Comparison of ENCODE assay signal across 2 cellular contexts in the genomic region with DNA sequence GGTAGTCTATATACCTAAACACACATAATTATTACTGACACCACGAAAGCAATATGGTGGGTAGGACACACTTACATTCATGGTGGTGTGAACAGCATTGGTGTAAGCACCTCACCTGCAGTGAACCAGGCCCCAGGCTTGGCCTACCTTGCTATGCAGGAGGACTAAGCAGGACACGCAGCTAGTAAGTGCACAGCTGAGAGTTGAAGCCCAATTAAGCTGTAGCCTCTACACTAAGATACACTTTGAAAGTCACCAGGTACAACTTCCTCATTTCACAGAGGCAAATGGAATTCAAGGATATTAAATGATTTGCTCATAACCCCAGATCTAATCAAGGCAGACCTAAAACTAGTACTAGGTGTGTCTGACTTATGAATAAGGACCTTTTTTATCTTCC.
TF ChIP-seq lines count a peak whose summit lies in the region.

No MANE protein-coding gene starts in this region.

TF ChIP-seq in SK-N-SH, 30 proteins besides CTCF, POLR2A, EP300 and RAD21 (continued from another document):
- no peak for TF ChIP-seq FOXM1 (IDR thresholded peaks at IDR 0.05; ENCODE audit: low read depth)
- no peak for TF ChIP-seq GABPA (IDR thresholded peaks at IDR 0.05; ENCODE audit: low read depth)
- TF ChIP-seq ELF1 (IDR thresholded peaks at IDR 0.05): no peak
- no peak for TF ChIP-seq TAF1 (IDR thresholded peaks at IDR 0.05; ENCODE audit: borderline replicate concordance, low read depth, low read length)
- TF ChIP-seq IRF3 (IDR thresholded peaks at IDR 0.05; ENCODE audit: low read depth, low read length): no peak
- no peak for TF ChIP-seq NRF1 (IDR thresholded peaks at IDR 0.05; ENCODE audit: low read depth, low read length)
- TF ChIP-seq USF2 (IDR thresholded peaks at IDR 0.05; ENCODE audit: borderline replicate concordance, low read depth, low read length): no peak
- no peak for TF ChIP-seq NFIC (IDR thresholded peaks at IDR 0.05; ENCODE audit: borderline replicate concordance)
- no peak for TF ChIP-seq RXRA (IDR thresholded peaks at IDR 0.05; ENCODE audit: borderline replicate concordance, low read depth)
- TF ChIP-seq FOSL2 (IDR thresholded peaks at IDR 0.05; ENCODE audit: borderline replicate concordance, low read depth): no peak
- TF ChIP-seq PBX3 (IDR thresholded peaks at IDR 0.05): no peak
- TF ChIP-seq RCOR1 (IDR thresholded peaks at IDR 0.05; ENCODE audit: low read length): no peak
- no peak for TF ChIP-seq ZBTB33 (IDR thresholded peaks at IDR 0.05; ENCODE audit: borderline replicate concordance, low read depth)
- TF ChIP-seq, protein P1, sequence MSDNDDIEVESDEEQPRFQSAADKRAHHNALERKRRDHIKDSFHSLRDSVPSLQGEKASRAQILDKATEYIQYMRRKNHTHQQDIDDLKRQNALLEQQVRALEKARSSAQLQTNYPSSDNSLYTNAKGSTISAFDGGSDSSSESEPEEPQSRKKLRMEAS (IDR thresholded peaks at IDR 0.05; ENCODE audit: low read depth): no peak
- no peak for TF ChIP-seq JUND (IDR thresholded peaks at IDR 0.05)

TF ChIP-seq in SK-N-SH treated with all-trans-retinoic acid at 6 μM for 48 hours, 23 proteins besides CTCF, POLR2A, EP300 and RAD21:
- no peak for TF ChIP-seq CREB5 (CRISPR knock-in tag; IDR thresholded peaks at IDR 0.05; ENCODE audit: low read depth)
- TF ChIP-seq TOX (CRISPR knock-in tag; IDR thresholded peaks at IDR 0.05; ENCODE audit: borderline replicate concordance): no peak
- TF ChIP-seq, protein P2, sequence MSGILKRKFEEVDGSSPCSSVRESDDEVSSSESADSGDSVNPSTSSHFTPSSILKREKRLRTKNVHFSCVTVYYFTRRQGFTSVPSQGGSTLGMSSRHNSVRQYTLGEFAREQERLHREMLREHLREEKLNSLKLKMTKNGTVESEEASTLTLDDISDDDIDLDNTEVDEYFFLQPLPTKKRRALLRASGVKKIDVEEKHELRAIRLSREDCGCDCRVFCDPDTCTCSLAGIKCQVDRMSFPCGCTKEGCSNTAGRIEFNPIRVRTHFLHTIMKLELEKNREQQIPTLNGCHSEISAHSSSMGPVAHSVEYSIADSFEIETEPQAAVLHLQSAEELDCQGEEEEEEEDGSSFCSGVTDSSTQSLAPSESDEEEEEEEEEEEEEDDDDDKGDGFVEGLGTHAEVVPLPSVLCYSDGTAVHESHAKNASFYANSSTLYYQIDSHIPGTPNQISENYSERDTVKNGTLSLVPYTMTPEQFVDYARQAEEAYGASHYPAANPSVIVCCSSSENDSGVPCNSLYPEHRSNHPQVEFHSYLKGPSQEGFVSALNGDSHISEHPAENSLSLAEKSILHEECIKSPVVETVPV (CRISPR knock-in tag; IDR thresholded peaks at IDR 0.05): no peak
- TF ChIP-seq TSHZ2 (CRISPR knock-in tag; IDR thresholded peaks at IDR 0.05): no peak
- TF ChIP-seq CSDC2 (CRISPR knock-in tag; IDR thresholded peaks at IDR 0.05): no peak
- TF ChIP-seq PPARA (CRISPR knock-in tag; IDR thresholded peaks at IDR 0.05; ENCODE audit: borderline replicate concordance): no peak
